32 cellular contexts compared by ENCODE assay signal in genomic region chr13:97330448-97330847, GRCh38.
"Had no signal": no experiment of that assay in that cellular context is flagged by ENCODE, and none has a peak within 500 bp of the region (broad histone marks: within the 10 kb centered on the region; RNA-seq: fewer than 3 reads in every experiment).

No MANE protein-coding gene starts in this region.

- ATAC-seq: activated CD4-positive, CD25-positive, alpha-beta regulatory T cell treated with anti-CD3 and anti-CD28 coated beads, Interleukin-2, amount 50 U/mL, for 24 hours; activated CD8-positive, alpha-beta T cell treated with anti-CD3 and anti-CD28 coated beads for 36 hours; activated naive CD4-positive, alpha-beta T cell treated with anti-CD3 and anti-CD28 coated beads, Interleukin-2, amount 50 U/mL, for 72 hours; effector memory CD8-positive, alpha-beta T cell; gastrocnemius medialis; T-helper 17 cell had no signal

- H3K27ac ChIP-seq: ascending aorta, cardiac muscle cell, epithelial cell of prostate, WERI-Rb-1 had no signal

- H3K36me3 Mint-ChIP-seq: activated naive CD4-positive, alpha-beta T cell treated with anti-CD3 and anti-CD28 coated beads, Interleukin-2, amount 10 ng/mL, durations not matched to agents 7 days and 5 days; brain had no signal

- H3K9me3 ChIP-seq: ascending aorta, breast epithelium, gastrocnemius medialis had no signal

- H3K27ac Mint-ChIP-seq: activated B cell treated with CpG ODN at 0.5 μM for 24 hours; activated CD8-positive, alpha-beta T cell treated with anti-CD3 and anti-CD28 coated beads for 36 hours; activated naive CD4-positive, alpha-beta T cell treated with anti-CD3 and anti-CD28 coated beads, Interleukin-2, amount 10 ng/mL, durations not matched to agents 7 days and 5 days; activated naive CD4-positive, alpha-beta T cell treated with anti-CD3 and anti-CD28 coated beads, Interleukin-2, amount 50 U/mL, for 72 hours; activated naive CD8-positive, alpha-beta T cell treated with anti-CD3 and anti-CD28 coated beads, Interleukin-2, amount 10 ng/mL, durations not matched to agents 7 days and 5 days; activated T-helper 1 cell treated with anti-CD3 and anti-CD28 coated beads, Interleukin-12 subunit alpha, Interleukin-12 subunit beta, Interleukin-2, Interleukin-4 antibody, amounts not matched to agents 30 ng/mL and 10 ng/mL and 1 ng/mL, durations not matched to agents 14 hours and 24 hours and 36 hours; activated T-helper 2 cell treated with anti-CD3 and anti-CD28 coated beads, Interferon-gamma antibody, Interleukin-2, Interleukin-4, amounts not matched to agents 10 μg/mL and 5 μg/mL and 100 μg/mL, durations not matched to agents 14 hours and 24 hours and 36 hours; dendritic cell treated with granulocyte-macrophage colony-stimulating factor and Interleukin-4, amounts not matched to agents 40 ng/mL and 50 ng/mL, for 4 days; T-helper 17 cell; T-helper 2 cell treated with Interferon-gamma antibody and Interleukin-4, amounts not matched to agents 5 μg/mL and 100 μg/mL, for 36 hours had no signal

- H3K4me3 Mint-ChIP-seq: activated B cell treated with CpG ODN at 0.5 μM for 24 hours; activated CD8-positive, alpha-beta T cell treated with anti-CD3 and anti-CD28 coated beads for 36 hours; activated naive CD4-positive, alpha-beta T cell treated with anti-CD3 and anti-CD28 coated beads, Interleukin-2, amount 10 ng/mL, durations not matched to agents 7 days and 5 days; activated naive CD8-positive, alpha-beta T cell treated with anti-CD3 and anti-CD28 coated beads, Interleukin-2, amount 10 ng/mL, durations not matched to agents 7 days and 5 days; activated T-helper 1 cell treated with anti-CD3 and anti-CD28 coated beads, Interleukin-12 subunit alpha, Interleukin-12 subunit beta, Interleukin-2, Interleukin-4 antibody, amounts not matched to agents 30 ng/mL and 10 ng/mL and 1 ng/mL, durations not matched to agents 14 hours and 24 hours and 36 hours; dendritic cell treated with granulocyte-macrophage colony-stimulating factor and Interleukin-4, amounts not matched to agents 40 ng/mL and 50 ng/mL, for 4 days; effector memory CD8-positive, alpha-beta T cell; T-helper 17 cell; T-helper 2 cell treated with Interferon-gamma antibody and Interleukin-4, amounts not matched to agents 5 μg/mL and 100 μg/mL, for 36 hours had no signal

- H3K9me3 Mint-ChIP-seq: activated B cell treated with CpG ODN at 0.5 μM for 24 hours; activated CD8-positive, alpha-beta T cell treated with anti-CD3 and anti-CD28 coated beads for 36 hours; activated naive CD4-positive, alpha-beta T cell treated with anti-CD3 and anti-CD28 coated beads, Interleukin-2, amount 10 ng/mL, durations not matched to agents 7 days and 5 days; activated T-helper 1 cell treated with anti-CD3 and anti-CD28 coated beads, Interleukin-12 subunit alpha, Interleukin-12 subunit beta, Interleukin-2, Interleukin-4 antibody, amounts not matched to agents 30 ng/mL and 10 ng/mL and 1 ng/mL, durations not matched to agents 14 hours and 24 hours and 36 hours; activated T-helper 2 cell treated with anti-CD3 and anti-CD28 coated beads, Interferon-gamma antibody, Interleukin-2, Interleukin-4, amounts not matched to agents 10 μg/mL and 5 μg/mL and 100 μg/mL, durations not matched to agents 14 hours and 24 hours and 36 hours; brain; dendritic cell treated with granulocyte-macrophage colony-stimulating factor and Interleukin-4, amounts not matched to agents 40 ng/mL and 50 ng/mL, for 4 days; effector memory CD8-positive, alpha-beta T cell; T-helper 2 cell treated with Interferon-gamma antibody and Interleukin-4, amounts not matched to agents 5 μg/mL and 100 μg/mL, for 36 hours had no signal

- H3K4me3 ChIP-seq: ascending aorta, breast epithelium, cardiac muscle cell, coronary artery, gastrocnemius medialis had no signal

- DNase-seq: activated B cell treated with CpG ODN at 0.5 μM for 24 hours; activated CD4-positive, alpha-beta T cell treated with anti-CD3 and anti-CD28 coated beads for 48 hours; activated CD4-positive, alpha-beta T cell treated with anti-CD3 and anti-CD28 coated beads, Interleukin-2, amount 50 U/mL, for 1 hour; activated CD4-positive, alpha-beta T cell treated with anti-CD3 and anti-CD28 coated beads, Interleukin-2, amount 50 U/mL, for 48 hours; activated CD8-positive, alpha-beta memory T cell treated with anti-CD3 and anti-CD28 coated beads for 24 hours; activated CD8-positive, alpha-beta T cell treated with anti-CD3 and anti-CD28 coated beads for 36 hours; activated effector memory CD4-positive, alpha-beta T cell treated with anti-CD3 and anti-CD28 coated beads, Interleukin-2, amount 50 U/mL, for 16 hours; activated naive CD4-positive, alpha-beta T cell treated with anti-CD3 and anti-CD28 coated beads, Interleukin-2, amount 10 ng/mL, durations not matched to agents 7 days and 5 days; activated naive CD8-positive, alpha-beta T cell treated with anti-CD3 and anti-CD28 coated beads, Interleukin-2, amount 10 ng/mL, durations not matched to agents 7 days and 5 days; activated T-cell treated with anti-CD3 and anti-CD28 coated beads, Interleukin-2, amount 50 U/mL, for 48 hours; central memory CD4-positive, alpha-beta T cell; cerebellar nuclear complex; effector CD4-positive, alpha-beta T cell; effector memory CD8-positive, alpha-beta T cell; foreskin fibroblast; gastrocnemius medialis; T-helper 1 cell; T-helper 17 cell; T1000; WERI-Rb-1 had no signal

- H3K36me3 ChIP-seq: ascending aorta, breast epithelium, cardiac muscle cell, gastrocnemius medialis, WERI-Rb-1 had no signal

- H3K27me3 ChIP-seq: ascending aorta, breast epithelium, cardiac muscle cell, gastrocnemius medialis had no signal

- H3K4me1 Mint-ChIP-seq: activated naive CD4-positive, alpha-beta T cell treated with anti-CD3 and anti-CD28 coated beads, Interleukin-2, amount 10 ng/mL, durations not matched to agents 7 days and 5 days; activated naive CD8-positive, alpha-beta T cell treated with anti-CD3 and anti-CD28 coated beads, Interleukin-2, amount 10 ng/mL, durations not matched to agents 7 days and 5 days had no signal

- H3K27me3 Mint-ChIP-seq: activated B cell treated with CpG ODN at 0.5 μM for 24 hours; activated CD8-positive, alpha-beta T cell treated with anti-CD3 and anti-CD28 coated beads for 36 hours; activated naive CD4-positive, alpha-beta T cell treated with anti-CD3 and anti-CD28 coated beads, Interleukin-2, amount 10 ng/mL, durations not matched to agents 7 days and 5 days; activated naive CD8-positive, alpha-beta T cell treated with anti-CD3 and anti-CD28 coated beads, Interleukin-2, amount 10 ng/mL, durations not matched to agents 7 days and 5 days; brain; dendritic cell treated with granulocyte-macrophage colony-stimulating factor and Interleukin-4, amounts not matched to agents 40 ng/mL and 50 ng/mL, for 4 days; effector memory CD8-positive, alpha-beta T cell; T-helper 17 cell had no signal
